Comparison of ENCODE assay signal across 1 cellular context in genomic region chr20:19176483-19176882, GRCh38.
TF ChIP-seq lines count a peak whose summit lies in the region.

No MANE protein-coding gene starts in this region.

TF ChIP-seq in GM23338, 12 proteins besides CTCF, POLR2A, EP300 and RAD21 (continued from another document):
- TF ChIP-seq, protein P1, sequence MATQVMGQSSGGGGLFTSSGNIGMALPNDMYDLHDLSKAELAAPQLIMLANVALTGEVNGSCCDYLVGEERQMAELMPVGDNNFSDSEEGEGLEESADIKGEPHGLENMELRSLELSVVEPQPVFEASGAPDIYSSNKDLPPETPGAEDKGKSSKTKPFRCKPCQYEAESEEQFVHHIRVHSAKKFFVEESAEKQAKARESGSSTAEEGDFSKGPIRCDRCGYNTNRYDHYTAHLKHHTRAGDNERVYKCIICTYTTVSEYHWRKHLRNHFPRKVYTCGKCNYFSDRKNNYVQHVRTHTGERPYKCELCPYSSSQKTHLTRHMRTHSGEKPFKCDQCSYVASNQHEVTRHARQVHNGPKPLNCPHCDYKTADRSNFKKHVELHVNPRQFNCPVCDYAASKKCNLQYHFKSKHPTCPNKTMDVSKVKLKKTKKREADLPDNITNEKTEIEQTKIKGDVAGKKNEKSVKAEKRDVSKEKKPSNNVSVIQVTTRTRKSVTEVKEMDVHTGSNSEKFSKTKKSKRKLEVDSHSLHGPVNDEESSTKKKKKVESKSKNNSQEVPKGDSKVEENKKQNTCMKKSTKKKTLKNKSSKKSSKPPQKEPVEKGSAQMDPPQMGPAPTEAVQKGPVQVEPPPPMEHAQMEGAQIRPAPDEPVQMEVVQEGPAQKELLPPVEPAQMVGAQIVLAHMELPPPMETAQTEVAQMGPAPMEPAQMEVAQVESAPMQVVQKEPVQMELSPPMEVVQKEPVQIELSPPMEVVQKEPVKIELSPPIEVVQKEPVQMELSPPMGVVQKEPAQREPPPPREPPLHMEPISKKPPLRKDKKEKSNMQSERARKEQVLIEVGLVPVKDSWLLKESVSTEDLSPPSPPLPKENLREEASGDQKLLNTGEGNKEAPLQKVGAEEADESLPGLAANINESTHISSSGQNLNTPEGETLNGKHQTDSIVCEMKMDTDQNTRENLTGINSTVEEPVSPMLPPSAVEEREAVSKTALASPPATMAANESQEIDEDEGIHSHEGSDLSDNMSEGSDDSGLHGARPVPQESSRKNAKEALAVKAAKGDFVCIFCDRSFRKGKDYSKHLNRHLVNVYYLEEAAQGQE (IDR thresholded peaks at IDR 0.05; ENCODE audit: unreplicated experiment): no peak
- TF ChIP-seq ZNF114 (CRISPR knock-in tag; IDR thresholded peaks at IDR 0.05) (no peak), EZH2phosphoT487 (IDR thresholded peaks at IDR 0.05; ENCODE audit: unreplicated experiment) (no peak), ZNF331 (CRISPR knock-in tag; IDR thresholded peaks at IDR 0.05; ENCODE audit: low read depth) (no peak), POLR2AphosphoS5 (IDR thresholded peaks at IDR 0.05; ENCODE audit: low read depth) (no peak), JUNB (IDR thresholded peaks at IDR 0.05; ENCODE audit: unreplicated experiment) (no peak), EZH2 (IDR thresholded peaks at IDR 0.05; ENCODE audit: low read depth, unreplicated experiment) (no peak), CREB1 (CRISPR knock-in tag; IDR thresholded peaks at IDR 0.05; ENCODE audit: low read depth) (no peak), STAT1 (IDR thresholded peaks at IDR 0.05; ENCODE audit: unreplicated experiment) (no peak)
- TF ChIP-seq, protein P2, sequence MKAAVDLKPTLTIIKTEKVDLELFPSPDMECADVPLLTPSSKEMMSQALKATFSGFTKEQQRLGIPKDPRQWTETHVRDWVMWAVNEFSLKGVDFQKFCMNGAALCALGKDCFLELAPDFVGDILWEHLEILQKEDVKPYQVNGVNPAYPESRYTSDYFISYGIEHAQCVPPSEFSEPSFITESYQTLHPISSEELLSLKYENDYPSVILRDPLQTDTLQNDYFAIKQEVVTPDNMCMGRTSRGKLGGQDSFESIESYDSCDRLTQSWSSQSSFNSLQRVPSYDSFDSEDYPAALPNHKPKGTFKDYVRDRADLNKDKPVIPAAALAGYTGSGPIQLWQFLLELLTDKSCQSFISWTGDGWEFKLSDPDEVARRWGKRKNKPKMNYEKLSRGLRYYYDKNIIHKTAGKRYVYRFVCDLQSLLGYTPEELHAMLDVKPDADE (IDR thresholded peaks at IDR 0.05): no peak
- TF ChIP-seq, protein P3, sequence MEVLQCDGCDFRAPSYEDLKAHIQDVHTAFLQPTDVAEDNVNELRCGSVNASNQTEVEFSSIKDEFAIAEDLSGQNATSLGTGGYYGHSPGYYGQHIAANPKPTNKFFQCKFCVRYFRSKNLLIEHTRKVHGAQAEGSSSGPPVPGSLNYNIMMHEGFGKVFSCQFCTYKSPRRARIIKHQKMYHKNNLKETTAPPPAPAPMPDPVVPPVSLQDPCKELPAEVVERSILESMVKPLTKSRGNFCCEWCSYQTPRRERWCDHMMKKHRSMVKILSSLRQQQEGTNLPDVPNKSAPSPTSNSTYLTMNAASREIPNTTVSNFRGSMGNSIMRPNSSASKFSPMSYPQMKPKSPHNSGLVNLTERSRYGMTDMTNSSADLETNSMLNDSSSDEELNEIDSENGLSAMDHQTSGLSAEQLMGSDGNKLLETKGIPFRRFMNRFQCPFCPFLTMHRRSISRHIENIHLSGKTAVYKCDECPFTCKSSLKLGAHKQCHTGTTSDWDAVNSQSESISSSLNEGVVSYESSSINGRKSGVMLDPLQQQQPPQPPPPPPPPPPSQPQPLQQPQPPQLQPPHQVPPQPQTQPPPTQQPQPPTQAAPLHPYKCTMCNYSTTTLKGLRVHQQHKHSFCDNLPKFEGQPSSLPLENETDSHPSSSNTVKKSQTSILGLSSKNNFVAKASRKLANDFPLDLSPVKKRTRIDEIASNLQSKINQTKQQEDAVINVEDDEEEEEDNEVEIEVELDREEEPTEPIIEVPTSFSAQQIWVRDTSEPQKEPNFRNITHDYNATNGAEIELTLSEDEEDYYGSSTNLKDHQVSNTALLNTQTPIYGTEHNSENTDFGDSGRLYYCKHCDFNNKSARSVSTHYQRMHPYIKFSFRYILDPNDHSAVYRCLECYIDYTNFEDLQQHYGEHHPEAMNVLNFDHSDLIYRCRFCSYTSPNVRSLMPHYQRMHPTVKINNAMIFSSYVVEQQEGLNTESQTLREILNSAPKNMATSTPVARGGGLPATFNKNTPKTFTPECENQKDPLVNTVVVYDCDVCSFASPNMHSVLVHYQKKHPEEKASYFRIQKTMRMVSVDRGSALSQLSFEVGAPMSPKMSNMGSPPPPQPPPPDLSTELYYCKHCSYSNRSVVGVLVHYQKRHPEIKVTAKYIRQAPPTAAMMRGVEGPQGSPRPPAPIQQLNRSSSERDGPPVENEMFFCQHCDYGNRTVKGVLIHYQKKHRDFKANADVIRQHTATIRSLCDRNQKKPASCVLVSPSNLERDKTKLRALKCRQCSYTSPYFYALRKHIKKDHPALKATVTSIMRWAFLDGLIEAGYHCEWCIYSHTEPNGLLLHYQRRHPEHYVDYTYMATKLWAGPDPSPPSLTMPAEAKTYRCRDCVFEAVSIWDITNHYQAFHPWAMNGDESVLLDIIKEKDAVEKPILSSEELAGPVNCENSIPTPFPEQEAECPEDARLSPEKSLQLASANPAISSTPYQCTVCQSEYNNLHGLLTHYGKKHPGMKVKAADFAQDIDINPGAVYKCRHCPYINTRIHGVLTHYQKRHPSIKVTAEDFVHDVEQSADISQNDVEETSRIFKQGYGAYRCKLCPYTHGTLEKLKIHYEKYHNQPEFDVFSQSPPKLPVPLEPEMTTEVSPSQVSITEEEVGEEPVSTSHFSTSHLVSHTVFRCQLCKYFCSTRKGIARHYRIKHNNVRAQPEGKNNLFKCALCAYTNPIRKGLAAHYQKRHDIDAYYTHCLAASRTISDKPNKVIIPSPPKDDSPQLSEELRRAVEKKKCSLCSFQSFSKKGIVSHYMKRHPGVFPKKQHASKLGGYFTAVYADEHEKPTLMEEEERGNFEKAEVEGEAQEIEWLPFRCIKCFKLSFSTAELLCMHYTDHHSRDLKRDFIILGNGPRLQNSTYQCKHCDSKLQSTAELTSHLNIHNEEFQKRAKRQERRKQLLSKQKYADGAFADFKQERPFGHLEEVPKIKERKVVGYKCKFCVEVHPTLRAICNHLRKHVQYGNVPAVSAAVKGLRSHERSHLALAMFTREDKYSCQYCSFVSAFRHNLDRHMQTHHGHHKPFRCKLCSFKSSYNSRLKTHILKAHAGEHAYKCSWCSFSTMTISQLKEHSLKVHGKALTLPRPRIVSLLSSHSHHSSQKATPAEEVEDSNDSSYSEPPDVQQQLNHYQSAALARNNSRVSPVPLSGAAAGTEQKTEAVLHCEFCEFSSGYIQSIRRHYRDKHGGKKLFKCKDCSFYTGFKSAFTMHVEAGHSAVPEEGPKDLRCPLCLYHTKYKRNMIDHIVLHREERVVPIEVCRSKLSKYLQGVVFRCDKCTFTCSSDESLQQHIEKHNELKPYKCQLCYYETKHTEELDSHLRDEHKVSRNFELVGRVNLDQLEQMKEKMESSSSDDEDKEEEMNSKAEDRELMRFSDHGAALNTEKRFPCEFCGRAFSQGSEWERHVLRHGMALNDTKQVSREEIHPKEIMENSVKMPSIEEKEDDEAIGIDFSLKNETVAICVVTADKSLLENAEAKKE (CRISPR knock-in tag; IDR thresholded peaks at IDR 0.05): no peak
